In the genomic region with DNA sequence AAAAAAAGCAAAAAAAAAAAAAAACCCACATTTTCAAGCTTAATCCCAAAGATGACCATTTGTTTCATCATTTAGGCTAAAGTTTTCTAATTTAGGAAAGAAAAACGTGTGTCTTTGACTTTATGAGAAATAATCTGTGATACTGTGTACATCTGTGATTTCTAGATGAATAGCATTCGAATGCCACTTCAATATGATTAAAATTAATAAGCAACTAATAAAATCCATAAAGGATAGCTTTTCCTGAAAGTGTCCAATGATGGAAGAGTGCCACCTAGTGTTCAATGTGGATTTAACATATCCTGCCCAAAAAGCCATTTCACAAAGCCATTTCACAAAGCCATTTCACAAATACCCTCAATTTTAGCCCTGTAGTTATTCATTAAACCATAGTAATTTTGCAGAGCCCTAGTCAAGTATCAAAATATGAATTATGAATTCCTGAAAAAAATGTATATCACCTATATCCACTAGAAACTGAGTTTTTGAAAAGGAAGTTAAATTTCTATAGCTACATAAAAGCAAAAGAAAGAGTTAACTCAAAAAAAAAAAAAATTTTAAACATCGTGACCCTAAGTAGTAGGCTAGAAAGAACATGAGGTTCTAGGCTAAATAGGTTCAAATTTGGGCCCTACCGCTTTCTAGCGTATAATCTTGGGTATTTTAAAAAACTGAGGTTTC, we compare ENCODE assay signal across 9 cellular contexts. TPM values are rescaled to one million over a fixed set of nuclear protein-coding genes. Genes with fewer than 3 reads are reported as not detected.
DNase-seq lines count a peak whose midpoint lies in the region; ATAC-seq, FAIRE-seq and TF ChIP-seq lines count a peak whose summit lies in the region.
"Had no signal": no experiment of that assay in that cellular context is flagged by ENCODE, and none has a peak within 500 bp of the region (broad histone marks: within the 10 kb centered on the region; RNA-seq: fewer than 3 reads in every experiment).

No MANE protein-coding gene starts in this region.

- peaks cover 11% of the 10 kb centered on the region for H3K36me3 Mint-ChIP-seq in progenitor cell of endocrine pancreas (ENCODE audit: insufficient read depth)
- H3K36me3 Mint-ChIP-seq: activated naive CD4-positive, alpha-beta T cell treated with anti-CD3 and anti-CD28 coated beads, Interleukin-2, amount 50 U/mL, for 24 hours had no signal

- H3K9ac ChIP-seq in MM.1S (ENCODE audit: low read length): no peak overlapping the region

- TF ChIP-seq CTCF in MM.1S (IDR thresholded peaks at IDR 0.05; ENCODE audit: low read length): peak; percentile 92
- peak; percentile 68 for TF ChIP-seq CTCF in fibroblast of pulmonary artery (IDR thresholded peaks at IDR 0.05; ENCODE audit: low read length, missing control alignments)
- peak; percentile 91 for TF ChIP-seq CTCF in progenitor cell of endocrine pancreas (IDR thresholded peaks at IDR 0.05; ENCODE audit: unreplicated experiment)

- no peak overlapping the region for H3K27ac Mint-ChIP-seq in progenitor cell of endocrine pancreas
- H3K27ac Mint-ChIP-seq: activated naive CD4-positive, alpha-beta T cell treated with anti-CD3 and anti-CD28 coated beads, Interleukin-2, amount 50 U/mL, for 24 hours had no signal

- no peaks in the 10 kb centered on the region for H3K9me3 ChIP-seq in MM.1S (replicated peaks; ENCODE audit: insufficient read depth, low read length)

- no peaks in the 10 kb centered on the region for H4K20me1 ChIP-seq in MM.1S (ENCODE audit: insufficient read depth, low read length)

- H3K27me3 ChIP-seq in MM.1S (replicated peaks; ENCODE audit: insufficient read depth, low read length): no peaks in the 10 kb centered on the region

- no peaks in the 10 kb centered on the region for H3F3A ChIP-seq in MM.1S (ENCODE audit: insufficient read depth, low read length)

- peaks cover 11% of the 10 kb centered on the region for H3K4me1 Mint-ChIP-seq in progenitor cell of endocrine pancreas (ENCODE audit: low read depth)

- no peak for ATAC-seq in GM18873 (IDR thresholded peaks at IDR 0.05; ENCODE audit: low FRiP score, unreplicated experiment)

- H3K79me2 ChIP-seq in MM.1S (ENCODE audit: low read length): no peaks in the 10 kb centered on the region

- H3K4me1 ChIP-seq in MM.1S (ENCODE audit: low read length): no peaks in the 10 kb centered on the region

- no peak overlapping the region for H2AFZ ChIP-seq in MM.1S (ENCODE audit: low read length)

- DNase-seq in SIG-M5 treated with dmso at 0.1 percent for 504 hours (lab: John Stamatoyannopoulos, UW; ENCODE audit: unreplicated experiment) (peak; percentile 70), SIG-M5 (lab: John Stamatoyannopoulos, UW) (no peak), MM.1S (peak; percentile 58), SKM-1 treated with dmso at 0.1 percent for 144 hours (lab: John Stamatoyannopoulos, UW; ENCODE audit: unreplicated experiment) (peak; percentile 51), fibroblast of pulmonary artery (ENCODE audit: low read depth) (peak; percentile 81), progenitor cell of endocrine pancreas (ENCODE audit: low spot score, unreplicated experiment) (peak; percentile 10), HTR-8/SVneo (ENCODE audit: insufficient read length, low spot score) (no peak)

- no peaks in the 10 kb centered on the region for H3K27me3 Mint-ChIP-seq in progenitor cell of endocrine pancreas
- H3K27me3 Mint-ChIP-seq: activated naive CD4-positive, alpha-beta T cell treated with anti-CD3 and anti-CD28 coated beads, Interleukin-2, amount 50 U/mL, for 24 hours had no signal

- H3K9me3 Mint-ChIP-seq in progenitor cell of endocrine pancreas (ENCODE audit: low read depth): peaks cover 10% of the 10 kb centered on the region
- H3K9me3 Mint-ChIP-seq: activated naive CD4-positive, alpha-beta T cell treated with anti-CD3 and anti-CD28 coated beads, Interleukin-2, amount 50 U/mL, for 24 hours had no signal

- FAIRE-seq in HTR-8/SVneo (lab: Jason Lieb, UNC): no peak

- no peak overlapping the region for H3K27ac ChIP-seq in MM.1S (ENCODE audit: low read length)

- no peak overlapping the region for H3K4me2 ChIP-seq in MM.1S (ENCODE audit: low read depth, low read length)

- H3K4me3 Mint-ChIP-seq in progenitor cell of endocrine pancreas (ENCODE audit: low read depth): no peak overlapping the region
- H3K4me3 Mint-ChIP-seq: activated naive CD4-positive, alpha-beta T cell treated with anti-CD3 and anti-CD28 coated beads, Interleukin-2, amount 50 U/mL, for 24 hours had no signal

- no peaks in the 10 kb centered on the region for H3K36me3 ChIP-seq in MM.1S (replicated peaks; ENCODE audit: insufficient read depth, low read length)

- H3K9me2 ChIP-seq in MM.1S (replicated peaks; ENCODE audit: insufficient read depth, low read length): no peaks in the 10 kb centered on the region

- H3K4me3 ChIP-seq in MM.1S (ENCODE audit: low read length): no peak overlapping the region
- H3K4me3 ChIP-seq in fibroblast of pulmonary artery (replicated peaks; ENCODE audit: low read depth, low read length): no peak overlapping the region

RNA-seq across cellular contexts. Expression of a gene that starts 19.1 kb away (rescaled TPM):
- 32.7 and 39.4 TPM in 2 replicates for total RNA-seq in progenitor cell of endocrine pancreas

RNA-seq across cellular contexts. Expression of a gene that starts 19.5 kb away (rescaled TPM):
- 18.6 and 20.2 TPM in 2 replicates for total RNA-seq in progenitor cell of endocrine pancreas

Comparison
In these comparisons a context has a peak if more than half of its experiments do, and no peak if none do; other contexts are left out.
1. DNase-seq: peak in SIG-M5 treated with dmso at 0.1 percent for 504 hours (single experiment), MM.1S (single experiment), SKM-1 treated with dmso at 0.1 percent for 144 hours (single experiment), fibroblast of pulmonary artery (single experiment) and progenitor cell of endocrine pancreas (single experiment); none in SIG-M5 (single experiment) and HTR-8/SVneo (single experiment).
2. Peak in every context shown above with its lines, with median percentiles within 50 percentile points of each other: CTCF ChIP-seq.